Comparison of ENCODE assay signal across 11 cellular contexts in genomic region chr6:118719351-118720124, GRCh38.
DNase-seq lines count a peak whose midpoint lies in the region; ATAC-seq and TF ChIP-seq lines count a peak whose summit lies in the region.
"Had no signal": no experiment of that assay in that cellular context is flagged by ENCODE, and none has a peak within 500 bp of the region (broad histone marks: within the 10 kb centered on the region; RNA-seq: fewer than 3 reads in every experiment).

No MANE protein-coding gene starts in this region.

- H3K27me3 ChIP-seq in sigmoid colon = no peaks in the 10 kb centered on the region
- H3K27me3 ChIP-seq: colonic mucosa had no signal

- H3K4me3 ChIP-seq in sigmoid colon = no peak overlapping the region
- H3K4me3 ChIP-seq: colonic mucosa had no signal

- H3K9me3 ChIP-seq in sigmoid colon = no peaks in the 10 kb centered on the region
- H3K9me3 ChIP-seq: colonic mucosa had no signal

- no peak for TF ChIP-seq POLR2A in sigmoid colon (IDR thresholded peaks at IDR 0.05)

- H3K4me3 Mint-ChIP-seq in activated naive CD8-positive, alpha-beta T cell = peak overlapping the region; percentile 71
- peak overlapping the region; percentile 69 to 73 for H3K4me3 Mint-ChIP-seq in stimulated activated naive CD8-positive, alpha-beta T cell treated with anti-CD3 and anti-CD28 coated beads, Interleukin-15, amount 100 ng/mL, for 72 hours

- ATAC-seq in HG03097 (IDR thresholded peaks at IDR 0.05; ENCODE audit: low FRiP score, unreplicated experiment) = peak; percentile 52
- peak; percentile 82 for ATAC-seq in stimulated activated naive CD8-positive, alpha-beta T cell treated with anti-CD3 and anti-CD28 coated beads, Interleukin-15, amount 100 ng/mL, for 72 hours

- no peaks in the 10 kb centered on the region for H3K36me3 ChIP-seq in sigmoid colon
- H3K36me3 ChIP-seq: colonic mucosa had no signal

- H3K36me3 Mint-ChIP-seq in activated naive CD8-positive, alpha-beta T cell = no peaks in the 10 kb centered on the region

- TF ChIP-seq CTCF in sigmoid colon (IDR thresholded peaks at IDR 0.05) = no peak

- TF ChIP-seq EP300 in sigmoid colon (IDR thresholded peaks at IDR 0.05) = no peak

- H3K9me3 Mint-ChIP-seq in activated naive CD8-positive, alpha-beta T cell (ENCODE audit: low read depth) = no peaks in the 10 kb centered on the region
- H3K9me3 Mint-ChIP-seq in stimulated activated naive CD8-positive, alpha-beta T cell treated with anti-CD3 and anti-CD28 coated beads, Interleukin-15, amount 100 ng/mL, for 72 hours = no peaks in the 10 kb centered on the region

- H3K27me3 Mint-ChIP-seq in activated naive CD8-positive, alpha-beta T cell = no peaks in the 10 kb centered on the region
- no peaks in the 10 kb centered on the region for H3K27me3 Mint-ChIP-seq in stimulated activated naive CD8-positive, alpha-beta T cell treated with anti-CD3 and anti-CD28 coated beads, Interleukin-15, amount 100 ng/mL, for 72 hours

- H3K27ac ChIP-seq in sigmoid colon = no peak overlapping the region
- H3K27ac ChIP-seq: colonic mucosa had no signal

- peak; percentile 30 for DNase-seq in activated gamma-delta T cell treated with Interleukin-2 at 50 U/mL for 16 hours
- no peak for DNase-seq in activated gamma-delta T cell (lab: John Stamatoyannopoulos, UW)
- DNase-seq in stimulated activated naive CD8-positive, alpha-beta T cell treated with anti-CD3 and anti-CD28 coated beads, Interleukin-15, amount 100 ng/mL, for 72 hours = peak in 1 of 2 donors; percentile 49
- no peak for DNase-seq in sigmoid colon
- DNase-seq in DMS53 treated with DMSO at 0.1 percent for 48 hours (lab: John Stamatoyannopoulos, UW; ENCODE audit: unreplicated experiment) = no peak
- DNase-seq in NCI-H2107 treated with DMSO at 0.1 percent for 48 hours (lab: John Stamatoyannopoulos, UW; ENCODE audit: unreplicated experiment) = no peak
- DNase-seq: AML-193, colonic mucosa, mammary epithelial cell had no signal

- intact Hi-C loops in sigmoid colon (cut with DNase I) = no loop called here

- H3K27ac Mint-ChIP-seq in activated naive CD8-positive, alpha-beta T cell = peak overlapping the region; percentile 97
- peak overlapping the region; percentile 95 to 96 for H3K27ac Mint-ChIP-seq in stimulated activated naive CD8-positive, alpha-beta T cell treated with anti-CD3 and anti-CD28 coated beads, Interleukin-15, amount 100 ng/mL, for 72 hours

- H3K4me1 Mint-ChIP-seq in activated naive CD8-positive, alpha-beta T cell (ENCODE audit: low read depth) = peaks cover 70% of the 10 kb centered on the region
- peaks cover 69% of the 10 kb centered on the region for H3K4me1 Mint-ChIP-seq in stimulated activated naive CD8-positive, alpha-beta T cell treated with anti-CD3 and anti-CD28 coated beads, Interleukin-15, amount 100 ng/mL, for 72 hours

- WGBS in sigmoid colon, 2 donors = 53 to 74% methylated on average over 6 of the region's 6 CpGs

- no peaks in the 10 kb centered on the region for H3K4me1 ChIP-seq in sigmoid colon
- H3K4me1 ChIP-seq: colonic mucosa had no signal
